ENCODE assay signal across 8 cellular contexts in the genomic region with DNA sequence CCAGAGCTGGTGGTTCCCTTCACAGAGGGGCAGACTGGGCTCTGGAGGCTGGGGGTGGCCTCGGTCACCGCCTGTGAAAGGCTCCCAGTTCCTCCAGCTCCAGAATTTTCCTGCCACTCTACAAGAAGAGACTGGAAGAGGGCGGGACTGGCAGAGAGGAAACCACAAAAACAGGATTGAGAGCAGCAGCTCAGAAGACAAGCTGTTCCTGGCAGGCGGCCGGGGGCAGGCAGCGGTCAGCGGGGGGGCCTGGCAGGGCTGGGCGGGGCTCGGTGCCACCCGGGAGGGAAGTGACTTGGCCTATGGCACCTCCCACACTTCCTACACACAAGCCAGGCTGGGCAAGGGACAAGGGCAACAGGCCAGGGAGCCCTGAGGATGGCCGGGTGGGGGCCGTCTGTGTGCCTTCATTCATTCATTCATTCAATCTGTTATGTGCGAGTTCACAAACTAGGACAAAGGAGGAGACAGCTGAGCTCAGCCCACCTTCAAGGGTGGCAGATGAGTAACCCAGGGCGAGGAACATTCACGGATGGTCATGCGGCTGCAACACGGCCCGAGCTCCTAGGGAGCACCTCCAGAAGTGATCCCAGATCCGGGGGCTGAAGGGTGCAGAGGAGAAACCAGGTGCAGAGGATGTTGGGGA. TPM values are rescaled to one million over a fixed set of nuclear protein-coding genes. Genes with fewer than 3 reads are reported as not detected.
DNase-seq lines count a peak whose midpoint lies in the region; ATAC-seq lines count a peak whose summit lies in the region.

No MANE protein-coding gene starts in this region.

- H3K9ac ChIP-seq in mucosa of rectum (ENCODE audit: low read depth in 1 of 2, low read length in 2 of 2): peak overlapping the region; percentile 60 to 85

- WGBS in esophagus, 2 donors: 6 to 7% methylated on average over 19 of the region's 19 CpGs

- CTCF ChIA-PET in activated CD4-positive, alpha-beta memory T cell treated with anti-CD3 and anti-CD28 coated beads for 36 hours (lab: Charles Lee): interaction anchor here (0.7 to 2.0 kb wide), 5 partner anchors 10 to 102 kb away, joined by 3 to 7 read pairs (median 6); no protein-coding TSS in a partner anchor

- H3K27me3 Mint-ChIP-seq in activated CD4-positive, alpha-beta memory T cell treated with anti-CD3 and anti-CD28 coated beads for 36 hours: no peaks in the 10 kb centered on the region

- DNase-seq in activated CD4-positive, alpha-beta T cell treated with anti-CD3 and anti-CD28 coated beads for 48 hours: peak; percentile 51
- no peak for DNase-seq in activated CD4-positive, alpha-beta T cell treated with anti-CD3 and anti-CD28 coated beads, Interleukin-2, amount 50 U/mL, for 1 hour
- DNase-seq in NCI-H2107 treated with DMSO at 0.1 percent for 48 hours (lab: John Stamatoyannopoulos, UW; ENCODE audit: unreplicated experiment) (peak; percentile 91), ureter (ENCODE audit: low spot score) (peak; percentile 98)
- DNase-seq in activated CD4-positive, alpha-beta memory T cell treated with anti-CD3 and anti-CD28 coated beads for 36 hours: peak; percentile 78

- H3K4me3 Mint-ChIP-seq in activated CD4-positive, alpha-beta memory T cell treated with anti-CD3 and anti-CD28 coated beads for 36 hours: peak overlapping the region; percentile 67

- H3K36me3 ChIP-seq in esophagus (ENCODE audit: control insufficient read depth in 2 of 2, insufficient read depth in 2 of 2, low read length in 1 of 2) (no peaks in the 10 kb centered on the region), mucosa of rectum (ENCODE audit: control insufficient read depth in 2 of 2, insufficient read depth in 2 of 2, low read length in 2 of 2) (no peaks in the 10 kb centered on the region)

- peaks cover 24% of the 10 kb centered on the region for H3K4me1 Mint-ChIP-seq in activated CD4-positive, alpha-beta memory T cell treated with anti-CD3 and anti-CD28 coated beads for 36 hours (ENCODE audit: low read depth)

- H3K27ac Mint-ChIP-seq in activated CD4-positive, alpha-beta memory T cell treated with anti-CD3 and anti-CD28 coated beads for 36 hours: peak overlapping the region; percentile 61

- H3K4me3 ChIP-seq in esophagus (ENCODE audit: low read depth in 1 of 2, low read length in 2 of 2): peak overlapping the region in 1 of 2 donors; percentile 32
- peak overlapping the region; percentile 48 to 60 for H3K4me3 ChIP-seq in mucosa of rectum (ENCODE audit: low read length in 2 of 2)

- peaks cover 0 to 7% of the 10 kb centered on the region in 2 donors for H3K4me1 ChIP-seq in esophagus (ENCODE audit: control insufficient read depth in 2 of 2, insufficient read depth in 2 of 2, low read length in 1 of 2)
- peaks cover 11 to 26% of the 10 kb centered on the region in 2 donors for H3K4me1 ChIP-seq in mucosa of rectum (ENCODE audit: control insufficient read depth in 2 of 2, insufficient read depth in 2 of 2, low read length in 2 of 2)

- intact Hi-C loops in activated CD4-positive, alpha-beta memory T cell treated with anti-CD3 and anti-CD28 coated beads for 36 hours (cut with micrococcal nuclease): loop anchor here (10.0 kb wide), 1 partner anchor 242 kb away; no protein-coding TSS in a partner anchor

- no peaks in the 10 kb centered on the region for H3K27me3 ChIP-seq in esophagus (ENCODE audit: control insufficient read depth in 1 of 2, insufficient read depth in 2 of 2, low read length in 2 of 2)
- no peaks in the 10 kb centered on the region for H3K27me3 ChIP-seq in mucosa of rectum (ENCODE audit: control insufficient read depth in 2 of 2, insufficient read depth in 2 of 2, low read length in 2 of 2)

- no peaks in the 10 kb centered on the region for H3K36me3 Mint-ChIP-seq in activated CD4-positive, alpha-beta memory T cell treated with anti-CD3 and anti-CD28 coated beads for 36 hours

- no peak for ATAC-seq in GM21423 (IDR thresholded peaks at IDR 0.05; ENCODE audit: unreplicated experiment)

- POLR2A ChIA-PET in activated CD4-positive, alpha-beta memory T cell treated with anti-CD3 and anti-CD28 coated beads for 36 hours (lab: Charles Lee): interaction anchor here (0.6 to 2.2 kb wide), 4 partner anchors 10 to 30 kb away, joined by 3 to 16 read pairs (median 6); no protein-coding TSS in a partner anchor

- H3K9me3 Mint-ChIP-seq in activated CD4-positive, alpha-beta memory T cell treated with anti-CD3 and anti-CD28 coated beads for 36 hours: peaks cover 3% of the 10 kb centered on the region

- H3K9me3 ChIP-seq in esophagus (ENCODE audit: control insufficient read depth in 2 of 2, insufficient read depth in 1 of 2, low read depth in 1 of 2, low read length in 1 of 2): peaks cover 0 to 9% of the 10 kb centered on the region in 2 donors
- no peaks in the 10 kb centered on the region for H3K9me3 ChIP-seq in mucosa of rectum (ENCODE audit: control insufficient read depth in 2 of 2, low read length in 2 of 2)

- H3K27ac ChIP-seq in esophagus (ENCODE audit: low read depth in 2 of 2, low read length in 1 of 2) (peak overlapping the region; percentile 97 to 100), mucosa of rectum (ENCODE audit: low read depth in 2 of 2, low read length in 2 of 2) (peak overlapping the region; percentile 85 to 99)

RNA-seq across cellular contexts. Expression of gene BTBD2, which starts 16.9 kb away (rescaled TPM):
- total RNA-seq in activated CD4-positive, alpha-beta memory T cell treated with anti-CD3 and anti-CD28 coated beads for 36 hours: 10 to 100 TPM; 37.3 to 42.9 TPM
- polyA plus RNA-seq in esophagus: 10 to 100 TPM; 40.0 to 48.9 TPM
- total RNA-seq in ureter: 102 TPM

RNA-seq across cellular contexts. Expression of gene MKNK2, which starts 18.6 kb away (rescaled TPM):
- 100 to 1,000 TPM; 143 to 157 TPM for total RNA-seq in activated CD4-positive, alpha-beta memory T cell treated with anti-CD3 and anti-CD28 coated beads for 36 hours
- 100 to 1,000 TPM; 167 to 244 TPM for polyA plus RNA-seq in esophagus
- total RNA-seq in ureter: 151 TPM
